In the genomic region with DNA sequence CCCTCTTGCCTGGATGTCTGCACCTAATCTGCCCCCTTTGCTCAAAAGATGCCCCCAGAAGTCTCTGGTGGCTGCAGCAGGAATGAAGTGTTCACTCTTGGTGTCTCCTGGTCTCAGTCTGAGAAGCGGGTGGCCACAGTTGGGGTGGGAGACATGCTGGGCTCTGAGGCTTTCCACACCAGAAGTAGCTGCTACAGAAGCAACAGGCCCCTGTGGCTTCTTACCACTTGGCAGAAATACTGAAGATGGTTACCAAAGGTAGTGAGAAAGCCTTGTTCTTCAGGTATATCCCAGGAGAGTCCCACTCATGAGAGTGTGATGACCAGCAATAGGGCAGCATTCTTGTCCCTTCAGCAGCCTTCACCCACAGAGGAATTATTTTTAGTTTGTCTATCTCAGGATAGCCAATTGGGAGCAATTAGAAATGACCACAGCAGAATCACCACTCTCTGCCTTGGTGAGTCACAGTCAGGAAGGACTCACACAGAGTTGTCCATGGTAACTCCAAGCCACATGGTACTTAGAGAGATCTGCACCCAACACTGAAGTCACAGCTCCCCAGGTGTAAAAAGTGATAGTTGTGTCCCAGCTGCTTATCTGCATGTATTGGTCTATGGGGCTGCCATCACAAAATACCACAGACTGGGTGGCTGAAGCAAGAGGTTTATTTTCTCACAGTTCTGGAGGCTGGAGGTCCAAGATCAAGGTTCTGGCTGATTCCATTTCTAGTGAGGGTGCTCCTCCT, we compare ENCODE assay signal across 14 cellular contexts.
DNase-seq lines count a peak whose midpoint lies in the region; ATAC-seq and TF ChIP-seq lines count a peak whose summit lies in the region.
"Had no signal": no experiment of that assay in that cellular context is flagged by ENCODE, and none has a peak within 500 bp of the region (broad histone marks: within the 10 kb centered on the region; RNA-seq: fewer than 3 reads in every experiment).

No MANE protein-coding gene starts in this region.

- H3K4me3 Mint-ChIP-seq in activated naive CD8-positive, alpha-beta T cell treated with anti-CD3 and anti-CD28 coated beads, Interleukin-2, amount 10 ng/mL, durations not matched to agents 7 days and 5 days = no peak overlapping the region
- no peak overlapping the region for H3K4me3 Mint-ChIP-seq in activated naive CD8-positive, alpha-beta T cell treated with anti-CD3 and anti-CD28 coated beads for 36 hours
- H3K4me3 Mint-ChIP-seq in effector memory CD8-positive, alpha-beta T cell = peak overlapping the region; percentile 53 to 65
- H3K4me3 Mint-ChIP-seq in stimulated activated naive B cell treated with anti-CD40 and anti-IgM and Interleukin-4, amounts not matched to agents 10 μg/mL and 1 μg/mL and 100 μg/mL, for 72 hours = no peak overlapping the region
- no peak overlapping the region for H3K4me3 Mint-ChIP-seq in T-cell

- no peak for ATAC-seq in activated naive CD8-positive, alpha-beta T cell treated with anti-CD3 and anti-CD28 coated beads, Interleukin-2, amount 10 ng/mL, durations not matched to agents 7 days and 5 days (ENCODE audit: low read depth)
- peak; percentile 31 for ATAC-seq in effector memory CD8-positive, alpha-beta T cell (replicated peaks)
- no peak for ATAC-seq in stimulated activated naive B cell treated with anti-CD40 and anti-IgM and Interleukin-4, amounts not matched to agents 10 μg/mL and 1 μg/mL and 100 μg/mL, for 72 hours (replicated peaks)
- no peak for ATAC-seq in T-cell (replicated peaks in 1 of 4)
- no peak for ATAC-seq in HG03378 (IDR thresholded peaks at IDR 0.05; ENCODE audit: unreplicated experiment)

- no peaks in the 10 kb centered on the region for H3K27me3 ChIP-seq in OCI-LY1 (ENCODE audit: insufficient read depth, low read length)
- H3K27me3 ChIP-seq: heart left ventricle, sigmoid colon had no signal

- no peaks in the 10 kb centered on the region for H3K9me2 ChIP-seq in OCI-LY1 (ENCODE audit: low read depth, low read length)

- CTCF ChIA-PET in T-cell (lab: Charles Lee) = no interaction called here

- no peaks in the 10 kb centered on the region for H4K20me1 ChIP-seq in OCI-LY1 (ENCODE audit: insufficient read depth, low read length)

- H3K4me2 ChIP-seq in OCI-LY1 (ENCODE audit: low read length) = no peak overlapping the region

- peaks cover 53% of the 10 kb centered on the region for H3K4me1 Mint-ChIP-seq in activated naive CD8-positive, alpha-beta T cell treated with anti-CD3 and anti-CD28 coated beads, Interleukin-2, amount 10 ng/mL, durations not matched to agents 7 days and 5 days
- peaks cover 35% of the 10 kb centered on the region for H3K4me1 Mint-ChIP-seq in activated naive CD8-positive, alpha-beta T cell treated with anti-CD3 and anti-CD28 coated beads for 36 hours
- peaks cover 57 to 67% of the 10 kb centered on the region in 2 donors for H3K4me1 Mint-ChIP-seq in effector memory CD8-positive, alpha-beta T cell (ENCODE audit: low read depth in 2 of 2)
- H3K4me1 Mint-ChIP-seq in stimulated activated naive B cell treated with anti-CD40 and anti-IgM and Interleukin-4, amounts not matched to agents 10 μg/mL and 1 μg/mL and 100 μg/mL, for 72 hours = peaks cover 35 to 60% of the 10 kb centered on the region in 2 donors
- H3K4me1 Mint-ChIP-seq in T-cell = peaks cover 28 to 52% (median 31%) of the 10 kb centered on the region in 3 donors

- H3K9ac ChIP-seq in OCI-LY1 (ENCODE audit: low read length) = no peak overlapping the region

- H3K4me3 ChIP-seq in OCI-LY1 (ENCODE audit: low read depth, low read length, poor library complexity, severe bottlenecking) = no peak overlapping the region
- H3K4me3 ChIP-seq: heart left ventricle, sigmoid colon had no signal

- peak overlapping the region; percentile 81 for H3K27ac Mint-ChIP-seq in activated naive CD8-positive, alpha-beta T cell treated with anti-CD3 and anti-CD28 coated beads, Interleukin-2, amount 10 ng/mL, durations not matched to agents 7 days and 5 days
- H3K27ac Mint-ChIP-seq in activated naive CD8-positive, alpha-beta T cell treated with anti-CD3 and anti-CD28 coated beads for 36 hours = no peak overlapping the region
- peak overlapping the region; percentile 90 to 91 for H3K27ac Mint-ChIP-seq in effector memory CD8-positive, alpha-beta T cell
- peak overlapping the region; percentile 56 for H3K27ac Mint-ChIP-seq in stimulated activated naive B cell treated with anti-CD40 and anti-IgM and Interleukin-4, amounts not matched to agents 10 μg/mL and 1 μg/mL and 100 μg/mL, for 72 hours
- no peak overlapping the region for H3K27ac Mint-ChIP-seq in T-cell

- POLR2A ChIA-PET in activated naive CD8-positive, alpha-beta T cell treated with anti-CD3 and anti-CD28 coated beads, Interleukin-2, amount 10 ng/mL, durations not matched to agents 7 days and 5 days (lab: Charles Lee) = interaction anchor here (1.1 to 1.9 kb wide), 4 partner anchors 9 to 169 kb away, joined by 3 to 8 read pairs (median 4); partner anchors contain the start of gene ID2
- POLR2A ChIA-PET in T-cell (lab: Charles Lee) = no interaction called here

- H3K9me3 ChIP-seq in OCI-LY1 (ENCODE audit: low read length) = peaks cover 18% of the 10 kb centered on the region
- H3K9me3 ChIP-seq: sigmoid colon had no signal

- H3K27ac ChIP-seq in OCI-LY1 (ENCODE audit: low read depth, low read length, poor library complexity, severe bottlenecking) = peak overlapping the region; percentile 21
- H3K27ac ChIP-seq: heart left ventricle, sigmoid colon had no signal

- H3K9me3 Mint-ChIP-seq in activated naive CD8-positive, alpha-beta T cell treated with anti-CD3 and anti-CD28 coated beads, Interleukin-2, amount 10 ng/mL, durations not matched to agents 7 days and 5 days = peaks cover 17% of the 10 kb centered on the region
- peaks cover 15% of the 10 kb centered on the region for H3K9me3 Mint-ChIP-seq in activated naive CD8-positive, alpha-beta T cell treated with anti-CD3 and anti-CD28 coated beads for 36 hours
- peaks cover 2 to 8% of the 10 kb centered on the region in 2 donors for H3K9me3 Mint-ChIP-seq in effector memory CD8-positive, alpha-beta T cell
- peaks cover 29 to 30% of the 10 kb centered on the region in 2 donors for H3K9me3 Mint-ChIP-seq in stimulated activated naive B cell treated with anti-CD40 and anti-IgM and Interleukin-4, amounts not matched to agents 10 μg/mL and 1 μg/mL and 100 μg/mL, for 72 hours
- peaks cover 3 to 11% (median 9%) of the 10 kb centered on the region in 3 donors for H3K9me3 Mint-ChIP-seq in T-cell

- H3K36me3 ChIP-seq in OCI-LY1 (ENCODE audit: insufficient read depth, low read length) = peaks cover 46% of the 10 kb centered on the region
- H3K36me3 ChIP-seq: heart left ventricle, sigmoid colon had no signal

- H3K27me3 Mint-ChIP-seq in activated naive CD8-positive, alpha-beta T cell treated with anti-CD3 and anti-CD28 coated beads, Interleukin-2, amount 10 ng/mL, durations not matched to agents 7 days and 5 days = no peaks in the 10 kb centered on the region
- H3K27me3 Mint-ChIP-seq in activated naive CD8-positive, alpha-beta T cell treated with anti-CD3 and anti-CD28 coated beads for 36 hours = no peaks in the 10 kb centered on the region
- no peaks in the 10 kb centered on the region for H3K27me3 Mint-ChIP-seq in effector memory CD8-positive, alpha-beta T cell
- peaks cover 26 to 53% of the 10 kb centered on the region in 2 donors for H3K27me3 Mint-ChIP-seq in stimulated activated naive B cell treated with anti-CD40 and anti-IgM and Interleukin-4, amounts not matched to agents 10 μg/mL and 1 μg/mL and 100 μg/mL, for 72 hours
- H3K27me3 Mint-ChIP-seq in T-cell = no peaks in the 10 kb centered on the region

- peaks cover 31% of the 10 kb centered on the region for H3K36me3 Mint-ChIP-seq in activated naive CD8-positive, alpha-beta T cell treated with anti-CD3 and anti-CD28 coated beads, Interleukin-2, amount 10 ng/mL, durations not matched to agents 7 days and 5 days
- peaks cover 12% of the 10 kb centered on the region for H3K36me3 Mint-ChIP-seq in activated naive CD8-positive, alpha-beta T cell treated with anti-CD3 and anti-CD28 coated beads for 36 hours
- peaks cover 6% of the 10 kb centered on the region for H3K36me3 Mint-ChIP-seq in effector memory CD8-positive, alpha-beta T cell (ENCODE audit: insufficient read depth)
- peaks cover 22 to 33% of the 10 kb centered on the region in 2 donors for H3K36me3 Mint-ChIP-seq in stimulated activated naive B cell treated with anti-CD40 and anti-IgM and Interleukin-4, amounts not matched to agents 10 μg/mL and 1 μg/mL and 100 μg/mL, for 72 hours
- peaks cover 9% of the 10 kb centered on the region for H3K36me3 Mint-ChIP-seq in T-cell

- peaks cover 25% of the 10 kb centered on the region for H3K4me1 ChIP-seq in OCI-LY1 (ENCODE audit: insufficient read depth, low read length, severe bottlenecking)
- H3K4me1 ChIP-seq: sigmoid colon had no signal

- H2AFZ ChIP-seq in OCI-LY1 (ENCODE audit: low read length) = no peak overlapping the region

- H3K79me2 ChIP-seq in OCI-LY1 (ENCODE audit: insufficient read depth, low read length) = no peaks in the 10 kb centered on the region

- DNase-seq in activated naive CD8-positive, alpha-beta T cell treated with anti-CD3 and anti-CD28 coated beads, Interleukin-2, amount 10 ng/mL, durations not matched to agents 7 days and 5 days = no peak
- DNase-seq in activated naive CD8-positive, alpha-beta T cell treated with anti-CD3 and anti-CD28 coated beads for 36 hours = no peak
- DNase-seq in effector memory CD8-positive, alpha-beta T cell = no peak
- DNase-seq in stimulated activated naive B cell treated with anti-CD40 and anti-IgM and Interleukin-4, amounts not matched to agents 10 μg/mL and 1 μg/mL and 100 μg/mL, for 72 hours = no peak
- no peak for DNase-seq in T-cell
- DNase-seq in stimulated activated CD8-positive, alpha-beta memory T cell treated with anti-CD3 and anti-CD28 coated beads, Interleukin-4, amount 100 ng/mL, for 48 hours = no peak
- DNase-seq: activated effector memory CD4-positive, alpha-beta T cell treated with Interleukin-2 at 50 U/mL for 16 hours; dermis blood vessel endothelial cell; heart left ventricle; mesendoderm; NCI-H1417 treated with DMSO at 0.1 percent for 48 hours; sigmoid colon had no signal

- H3F3A ChIP-seq in OCI-LY1 (ENCODE audit: insufficient read depth, low read length) = no peaks in the 10 kb centered on the region

- TF ChIP-seq CTCF in OCI-LY1 (IDR thresholded peaks at IDR 0.05; ENCODE audit: low read length) = no peak

Comparison
In these comparisons a context has a peak if more than half of its experiments do, and no peak if none do; other contexts are left out.
1. H3K27ac Mint-ChIP-seq: peak in activated naive CD8-positive, alpha-beta T cell treated with anti-CD3 and anti-CD28 coated beads, Interleukin-2, amount 10 ng/mL, durations not matched to agents 7 days and 5 days (single experiment), effector memory CD8-positive, alpha-beta T cell (2 of 2) and stimulated activated naive B cell treated with anti-CD40 and anti-IgM and Interleukin-4, amounts not matched to agents 10 μg/mL and 1 μg/mL and 100 μg/mL, for 72 hours (single experiment); none in activated naive CD8-positive, alpha-beta T cell treated with anti-CD3 and anti-CD28 coated beads for 36 hours (single experiment) and T-cell (0 of 2).
2. H3K4me3 Mint-ChIP-seq: peak in effector memory CD8-positive, alpha-beta T cell (2 of 2); none in activated naive CD8-positive, alpha-beta T cell treated with anti-CD3 and anti-CD28 coated beads, Interleukin-2, amount 10 ng/mL, durations not matched to agents 7 days and 5 days (single experiment), activated naive CD8-positive, alpha-beta T cell treated with anti-CD3 and anti-CD28 coated beads for 36 hours (single experiment), stimulated activated naive B cell treated with anti-CD40 and anti-IgM and Interleukin-4, amounts not matched to agents 10 μg/mL and 1 μg/mL and 100 μg/mL, for 72 hours (0 of 2) and T-cell (0 of 3).